In the genomic region with DNA sequence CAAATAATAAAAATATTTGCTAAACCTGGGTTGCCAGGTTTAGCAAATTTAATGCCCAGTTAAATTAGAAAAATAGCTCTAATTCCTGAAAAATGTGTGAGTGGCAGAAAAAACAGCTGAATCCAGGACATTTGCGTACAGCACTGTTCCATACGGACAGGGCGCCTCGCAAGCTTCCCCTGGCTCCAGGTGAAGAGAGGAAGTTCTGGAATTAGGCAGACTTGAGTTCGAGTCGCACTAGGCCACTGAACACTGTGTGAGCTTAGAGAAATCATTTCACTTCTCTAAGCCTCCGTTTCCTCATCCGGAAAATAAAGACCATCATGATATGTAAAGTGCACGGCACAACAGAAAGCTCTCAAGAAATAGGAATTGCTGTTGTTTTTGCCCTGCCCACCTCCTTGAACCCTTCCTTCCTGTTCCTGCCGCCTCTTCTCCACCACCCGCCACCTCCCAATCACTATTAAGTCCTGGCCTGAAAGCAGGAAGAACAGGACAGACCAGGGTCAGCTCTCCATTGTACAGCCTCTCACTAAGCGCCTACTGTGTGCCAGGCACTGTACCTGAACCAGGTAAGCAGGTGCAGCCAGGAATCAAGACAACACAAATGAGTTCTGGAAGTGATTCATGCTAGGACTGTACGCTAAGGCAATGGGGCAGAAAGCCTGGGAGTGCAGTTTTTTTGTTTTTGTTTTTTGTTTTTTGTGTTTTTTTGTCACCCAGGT, we compare ENCODE assay signal across 8 cellular contexts. TPM values are rescaled to one million over a fixed set of nuclear protein-coding genes. Genes with fewer than 3 reads are reported as not detected.
DNase-seq lines count a peak whose midpoint lies in the region; ATAC-seq and TF ChIP-seq lines count a peak whose summit lies in the region.

No MANE protein-coding gene starts in this region.

- H3K9me3 ChIP-seq in adipocyte (ENCODE audit: control insufficient read depth, low read length) (no peaks in the 10 kb centered on the region), liver (ENCODE audit: control insufficient read depth in 4 of 4, low read length in 3 of 4) (no peaks in the 10 kb centered on the region), transverse colon (no peaks in the 10 kb centered on the region)

- in situ Hi-C loops in transverse colon (cut with MboI; ENCODE audit: low pct_ligation_motif_present in 1 of 4, low pct_unique_long_range_greater_than_20kb in 1 of 4, low sequenced_read_pairs in 3 of 4): no loop called here

- H3K27me3 ChIP-seq in adipocyte (replicated peaks; ENCODE audit: control insufficient read depth, insufficient read depth, low read length): peaks cover 5% of the 10 kb centered on the region
- no peaks in the 10 kb centered on the region for H3K27me3 ChIP-seq in liver (ENCODE audit: control insufficient read depth in 4 of 4, insufficient read depth in 4 of 4, low read length in 3 of 4)
- no peaks in the 10 kb centered on the region for H3K27me3 ChIP-seq in transverse colon

- TF ChIP-seq POLR2A in transverse colon (IDR thresholded peaks at IDR 0.05): no peak

- intact Hi-C loops in transverse colon (cut with DNase I; ENCODE audit: low total_unique reads): no loop called here

- DNase-seq in activated T-cell treated with anti-CD3 and anti-CD28 coated beads, Interleukin-2, amount 50 U/mL, for 72 hours: no peak
- no peak for DNase-seq in activated T-cell treated with anti-CD3 and anti-CD28 coated beads for 4 hours
- DNase-seq in adipocyte (ENCODE audit: low read depth): no peak
- DNase-seq in transverse colon: no peak
- no peak for DNase-seq in GM19240 (ENCODE audit: insufficient read length, low spot score)
- DNase-seq in NCI-H2196 treated with DMSO at 0.1 percent for 48 hours (lab: John Stamatoyannopoulos, UW; ENCODE audit: unreplicated experiment): no peak

- no peak for TF ChIP-seq RAD21 in liver (IDR thresholded peaks at IDR 0.05)

- H3K4me3 ChIP-seq in adipocyte (ENCODE audit: low read length) (peak overlapping the region; percentile 94), liver (ENCODE audit: low read depth in 1 of 3, low read length in 3 of 3) (peak overlapping the region; percentile 1 to 86 (median 54)), transverse colon (peak overlapping the region; percentile 24 to 97 (median 74))

- no peaks in the 10 kb centered on the region for H3K36me3 ChIP-seq in adipocyte (ENCODE audit: control insufficient read depth, insufficient read depth, low read length, severe bottlenecking)
- H3K36me3 ChIP-seq in liver (ENCODE audit: control insufficient read depth in 4 of 4, insufficient read depth in 3 of 4, low read depth in 1 of 4, low read length in 3 of 4): no peaks in the 10 kb centered on the region
- peaks cover 0 to 3% (median 0%) of the 10 kb centered on the region in 4 donors for H3K36me3 ChIP-seq in transverse colon

- no peak for TF ChIP-seq CTCF in liver (IDR thresholded peaks at IDR 0.05; ENCODE audit: low read depth, low read length, missing input control)
- TF ChIP-seq CTCF in transverse colon (IDR thresholded peaks at IDR 0.05): no peak

- whole genome bisulfite sequencing in liver: 64% methylated on average over 13 of the region's 13 CpGs
- WGBS in transverse colon (ENCODE audit: low coverage in 1 of 2), 2 donors: 44 to 49% methylated on average over 10 to 13 of the region's 13 CpGs

- peaks cover 19% of the 10 kb centered on the region for H3K4me1 Mint-ChIP-seq in activated T-cell treated with anti-CD3 and anti-CD28 coated beads, Interleukin-2, amount 50 U/mL, for 72 hours (ENCODE audit: low read depth)

- H3K27ac Mint-ChIP-seq in activated T-cell treated with anti-CD3 and anti-CD28 coated beads, Interleukin-2, amount 50 U/mL, for 72 hours: no peak overlapping the region

- H3K36me3 Mint-ChIP-seq in activated T-cell treated with anti-CD3 and anti-CD28 coated beads, Interleukin-2, amount 50 U/mL, for 72 hours (ENCODE audit: insufficient read depth in 2 of 2): no peaks in the 10 kb centered on the region

- H3K27me3 Mint-ChIP-seq in activated T-cell treated with anti-CD3 and anti-CD28 coated beads, Interleukin-2, amount 50 U/mL, for 72 hours (ENCODE audit: low read depth): no peaks in the 10 kb centered on the region

- H3K4me3 Mint-ChIP-seq in activated T-cell treated with anti-CD3 and anti-CD28 coated beads, Interleukin-2, amount 50 U/mL, for 72 hours: peak overlapping the region; percentile 83 to 86

- TF ChIP-seq EP300 in transverse colon (IDR thresholded peaks at IDR 0.05; ENCODE audit: low read depth): no peak

- H3K4me1 ChIP-seq in adipocyte (ENCODE audit: control insufficient read depth, insufficient read depth, low read length) (peaks cover 18% of the 10 kb centered on the region), liver (ENCODE audit: control insufficient read depth in 4 of 4, insufficient read depth in 4 of 4, low read length in 3 of 4) (peaks cover 8 to 33% (median 22%) of the 10 kb centered on the region in 4 donors), transverse colon (peaks cover 7 to 24% (median 20%) of the 10 kb centered on the region in 4 donors)

- ATAC-seq in activated T-cell treated with anti-CD3 and anti-CD28 coated beads, Interleukin-2, amount 50 U/mL, for 72 hours (replicated peaks in 1 of 2): no peak
- ATAC-seq in GM21390 (IDR thresholded peaks at IDR 0.05; ENCODE audit: unreplicated experiment): no peak

- H3K27ac ChIP-seq in liver (ENCODE audit: low read depth in 1 of 2, low read length in 2 of 2) (peak overlapping the region in 1 of 2 donors; percentile 35), transverse colon (peak overlapping the region; percentile 45 to 89 (median 82))

- no peaks in the 10 kb centered on the region for H3K9me3 Mint-ChIP-seq in activated T-cell treated with anti-CD3 and anti-CD28 coated beads, Interleukin-2, amount 50 U/mL, for 72 hours

- peak overlapping the region; percentile 93 for H3K9ac ChIP-seq in adipocyte (ENCODE audit: low read length)
- H3K9ac ChIP-seq in liver (ENCODE audit: low read depth in 1 of 2, low read length in 2 of 2): peak overlapping the region in 1 of 2 donors; percentile 59

TF ChIP-seq in liver, 16 proteins besides CTCF, POLR2A, EP300 and RAD21:
- TF ChIP-seq HNF4A (conservative IDR thresholded peaks at IDR 0.05) (no peak), YY1 (IDR thresholded peaks at IDR 0.05) (no peak), FOXA2 (IDR thresholded peaks at IDR 0.05) (no peak)
- TF ChIP-seq, protein P1, sequence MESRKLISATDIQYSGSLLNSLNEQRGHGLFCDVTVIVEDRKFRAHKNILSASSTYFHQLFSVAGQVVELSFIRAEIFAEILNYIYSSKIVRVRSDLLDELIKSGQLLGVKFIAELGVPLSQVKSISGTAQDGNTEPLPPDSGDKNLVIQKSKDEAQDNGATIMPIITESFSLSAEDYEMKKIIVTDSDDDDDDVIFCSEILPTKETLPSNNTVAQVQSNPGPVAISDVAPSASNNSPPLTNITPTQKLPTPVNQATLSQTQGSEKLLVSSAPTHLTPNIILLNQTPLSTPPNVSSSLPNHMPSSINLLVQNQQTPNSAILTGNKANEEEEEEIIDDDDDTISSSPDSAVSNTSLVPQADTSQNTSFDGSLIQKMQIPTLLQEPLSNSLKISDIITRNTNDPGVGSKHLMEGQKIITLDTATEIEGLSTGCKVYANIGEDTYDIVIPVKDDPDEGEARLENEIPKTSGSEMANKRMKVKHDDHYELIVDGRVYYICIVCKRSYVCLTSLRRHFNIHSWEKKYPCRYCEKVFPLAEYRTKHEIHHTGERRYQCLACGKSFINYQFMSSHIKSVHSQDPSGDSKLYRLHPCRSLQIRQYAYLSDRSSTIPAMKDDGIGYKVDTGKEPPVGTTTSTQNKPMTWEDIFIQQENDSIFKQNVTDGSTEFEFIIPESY (IDR thresholded peaks at IDR 0.05): no peak
TF ChIP-seq in liver: peak in this region for 0.

RNA-seq across cellular contexts. Expression of a gene that starts 0.8 kb away (rescaled TPM):
- total RNA-seq in activated T-cell treated with anti-CD3 and anti-CD28 coated beads, Interleukin-2, amount 50 U/mL, for 72 hours: 1 to 10 TPM; 1.0 to 2.2 TPM
- 1 to 10 TPM; 2.4 to 5.7 TPM for total RNA-seq in liver
- polyA plus RNA-seq in liver: 1 to 10 TPM; 2.5 to 5.4 TPM
- total RNA-seq in transverse colon: 10 to 100 TPM; 22.4 to 34.8 (median 28.1) TPM

RNA-seq across cellular contexts. Expression of a gene that starts 36.1 kb away (rescaled TPM):
- total RNA-seq in activated T-cell treated with anti-CD3 and anti-CD28 coated beads, Interleukin-2, amount 50 U/mL, for 72 hours: 10 to 100 TPM; 33.3 to 37.4 TPM
- 10 to 100 TPM; 10.7 to 18.7 TPM for total RNA-seq in liver
- 1 to 10 TPM; 4.4 to 6.9 TPM for polyA plus RNA-seq in liver
- total RNA-seq in transverse colon: 10 to 100 TPM; 22.3 to 99.1 (median 43.6) TPM
